ENCODE assay signal across 1 cellular context in the genomic region with DNA sequence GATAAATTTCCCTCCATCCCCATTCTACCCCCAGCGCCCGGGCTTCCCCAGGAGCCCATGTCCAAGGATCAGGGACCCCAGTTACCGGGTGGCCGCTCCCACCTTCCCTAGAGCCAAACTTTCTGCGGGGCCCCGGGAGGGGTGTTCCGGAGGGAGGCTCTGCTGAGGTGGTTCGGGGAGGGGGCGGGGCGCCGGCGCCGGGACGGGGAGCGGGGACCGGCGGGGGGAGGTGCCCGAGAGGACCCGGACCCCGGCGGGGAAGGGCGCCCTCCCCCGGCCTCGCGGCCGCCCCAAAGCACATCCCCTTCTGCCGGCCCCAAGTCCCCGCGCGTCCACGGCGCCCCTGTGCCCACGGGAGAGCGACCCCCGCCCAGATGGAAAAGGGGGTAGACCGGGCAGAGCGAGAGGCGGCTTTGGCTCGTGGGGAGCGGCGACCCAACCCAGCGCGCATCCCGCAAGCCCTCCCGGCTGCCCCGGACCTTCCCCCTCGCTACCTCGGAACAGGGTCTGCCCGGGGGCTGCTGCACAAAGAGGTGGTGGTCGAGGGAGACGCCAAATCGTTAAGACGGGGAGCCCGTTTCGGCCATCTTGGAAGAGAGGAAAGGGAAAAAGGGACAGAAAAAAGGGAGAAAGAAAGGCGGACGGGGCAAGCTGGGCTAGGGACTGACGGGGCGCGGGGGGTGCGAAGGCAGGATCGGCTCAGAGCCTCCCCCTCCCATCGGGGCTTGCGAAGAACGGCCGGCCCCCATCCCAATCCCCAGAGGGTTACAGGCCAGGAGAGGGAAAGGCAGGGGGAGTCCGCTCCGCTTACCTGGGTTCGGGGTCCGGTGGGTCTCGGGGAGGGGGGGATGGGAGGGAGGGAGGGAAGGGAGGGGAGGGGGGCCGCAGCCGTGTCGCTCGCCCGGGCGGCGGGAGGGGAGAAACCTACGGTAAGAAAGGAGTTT.
A peak's percentile ranks its signal among the peaks of the same experiment; 100 is the strongest.
TF ChIP-seq lines count a peak whose summit lies in the region.

No MANE protein-coding gene starts in this region.

TF ChIP-seq in HepG2, 621 proteins besides CTCF, POLR2A, EP300 and RAD21 (continued from another document and continues in another):
- TF ChIP-seq MIXL1 (CRISPR knock-in tag; IDR thresholded peaks at IDR 0.05), result no peak
- no peak; the same call in 1 of the 2 replicates for TF ChIP-seq ZNF232 (CRISPR knock-in tag; IDR thresholded peaks at IDR 0.05; ENCODE audit: borderline replicate concordance)
- TF ChIP-seq ZNF761 (CRISPR knock-in tag; conservative IDR thresholded peaks at IDR 0.05), result no peak
- no peak for TF ChIP-seq SMARCE1 (IDR thresholded peaks at IDR 0.05; ENCODE audit: borderline replicate concordance)
- TF ChIP-seq ZNF839 (CRISPR knock-in tag; IDR thresholded peaks at IDR 0.05; ENCODE audit: borderline replicate concordance), result no peak
- TF ChIP-seq, protein P1, sequence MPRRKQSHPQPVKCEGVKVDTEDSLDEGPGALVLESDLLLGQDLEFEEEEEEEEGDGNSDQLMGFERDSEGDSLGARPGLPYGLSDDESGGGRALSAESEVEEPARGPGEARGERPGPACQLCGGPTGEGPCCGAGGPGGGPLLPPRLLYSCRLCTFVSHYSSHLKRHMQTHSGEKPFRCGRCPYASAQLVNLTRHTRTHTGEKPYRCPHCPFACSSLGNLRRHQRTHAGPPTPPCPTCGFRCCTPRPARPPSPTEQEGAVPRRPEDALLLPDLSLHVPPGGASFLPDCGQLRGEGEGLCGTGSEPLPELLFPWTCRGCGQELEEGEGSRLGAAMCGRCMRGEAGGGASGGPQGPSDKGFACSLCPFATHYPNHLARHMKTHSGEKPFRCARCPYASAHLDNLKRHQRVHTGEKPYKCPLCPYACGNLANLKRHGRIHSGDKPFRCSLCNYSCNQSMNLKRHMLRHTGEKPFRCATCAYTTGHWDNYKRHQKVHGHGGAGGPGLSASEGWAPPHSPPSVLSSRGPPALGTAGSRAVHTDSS (CRISPR knock-in tag; conservative IDR thresholded peaks at IDR 0.05), result no peak
- TF ChIP-seq, protein P2, sequence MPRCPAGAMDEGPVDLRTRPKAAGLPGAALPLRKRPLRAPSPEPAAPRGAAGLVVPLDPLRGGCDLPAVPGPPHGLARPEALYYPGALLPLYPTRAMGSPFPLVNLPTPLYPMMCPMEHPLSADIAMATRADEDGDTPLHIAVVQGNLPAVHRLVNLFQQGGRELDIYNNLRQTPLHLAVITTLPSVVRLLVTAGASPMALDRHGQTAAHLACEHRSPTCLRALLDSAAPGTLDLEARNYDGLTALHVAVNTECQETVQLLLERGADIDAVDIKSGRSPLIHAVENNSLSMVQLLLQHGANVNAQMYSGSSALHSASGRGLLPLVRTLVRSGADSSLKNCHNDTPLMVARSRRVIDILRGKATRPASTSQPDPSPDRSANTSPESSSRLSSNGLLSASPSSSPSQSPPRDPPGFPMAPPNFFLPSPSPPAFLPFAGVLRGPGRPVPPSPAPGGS (CRISPR knock-in tag; IDR thresholded peaks at IDR 0.05), result no peak
- no peak for TF ChIP-seq SAFB2 (CRISPR knock-in tag; IDR thresholded peaks at IDR 0.05; ENCODE audit: borderline replicate concordance, low read depth)
- TF ChIP-seq ZNF788 (CRISPR knock-in tag; IDR thresholded peaks at IDR 0.05; ENCODE audit: borderline replicate concordance), result peak; percentile 65; the same call in 1 of the 2 replicates
- TF ChIP-seq MIER3 (CRISPR knock-in tag; IDR thresholded peaks at IDR 0.05; ENCODE audit: borderline replicate concordance), result 0 out of 2 replicates have a peak, but pooled peaks have one; percentile 32
- TF ChIP-seq, protein P3, sequence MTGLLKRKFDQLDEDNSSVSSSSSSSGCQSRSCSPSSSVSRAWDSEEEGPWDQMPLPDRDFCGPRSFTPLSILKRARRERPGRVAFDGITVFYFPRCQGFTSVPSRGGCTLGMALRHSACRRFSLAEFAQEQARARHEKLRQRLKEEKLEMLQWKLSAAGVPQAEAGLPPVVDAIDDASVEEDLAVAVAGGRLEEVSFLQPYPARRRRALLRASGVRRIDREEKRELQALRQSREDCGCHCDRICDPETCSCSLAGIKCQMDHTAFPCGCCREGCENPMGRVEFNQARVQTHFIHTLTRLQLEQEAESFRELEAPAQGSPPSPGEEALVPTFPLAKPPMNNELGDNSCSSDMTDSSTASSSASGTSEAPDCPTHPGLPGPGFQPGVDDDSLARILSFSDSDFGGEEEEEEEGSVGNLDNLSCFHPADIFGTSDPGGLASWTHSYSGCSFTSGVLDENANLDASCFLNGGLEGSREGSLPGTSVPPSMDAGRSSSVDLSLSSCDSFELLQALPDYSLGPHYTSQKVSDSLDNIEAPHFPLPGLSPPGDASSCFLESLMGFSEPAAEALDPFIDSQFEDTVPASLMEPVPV (CRISPR knock-in tag; IDR thresholded peaks at IDR 0.05), result no peak
- TF ChIP-seq, protein P4, sequence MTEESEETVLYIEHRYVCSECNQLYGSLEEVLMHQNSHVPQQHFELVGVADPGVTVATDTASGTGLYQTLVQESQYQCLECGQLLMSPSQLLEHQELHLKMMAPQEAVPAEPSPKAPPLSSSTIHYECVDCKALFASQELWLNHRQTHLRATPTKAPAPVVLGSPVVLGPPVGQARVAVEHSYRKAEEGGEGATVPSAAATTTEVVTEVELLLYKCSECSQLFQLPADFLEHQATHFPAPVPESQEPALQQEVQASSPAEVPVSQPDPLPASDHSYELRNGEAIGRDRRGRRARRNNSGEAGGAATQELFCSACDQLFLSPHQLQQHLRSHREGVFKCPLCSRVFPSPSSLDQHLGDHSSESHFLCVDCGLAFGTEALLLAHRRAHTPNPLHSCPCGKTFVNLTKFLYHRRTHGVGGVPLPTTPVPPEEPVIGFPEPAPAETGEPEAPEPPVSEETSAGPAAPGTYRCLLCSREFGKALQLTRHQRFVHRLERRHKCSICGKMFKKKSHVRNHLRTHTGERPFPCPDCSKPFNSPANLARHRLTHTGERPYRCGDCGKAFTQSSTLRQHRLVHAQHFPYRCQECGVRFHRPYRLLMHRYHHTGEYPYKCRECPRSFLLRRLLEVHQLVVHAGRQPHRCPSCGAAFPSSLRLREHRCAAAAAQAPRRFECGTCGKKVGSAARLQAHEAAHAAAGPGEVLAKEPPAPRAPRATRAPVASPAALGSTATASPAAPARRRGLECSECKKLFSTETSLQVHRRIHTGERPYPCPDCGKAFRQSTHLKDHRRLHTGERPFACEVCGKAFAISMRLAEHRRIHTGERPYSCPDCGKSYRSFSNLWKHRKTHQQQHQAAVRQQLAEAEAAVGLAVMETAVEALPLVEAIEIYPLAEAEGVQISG (CRISPR knock-in tag; IDR thresholded peaks at IDR 0.05), result peak; percentile 42; the same call in 1 of the 2 replicates
- TF ChIP-seq ZBTB38 (CRISPR knock-in tag; IDR thresholded peaks at IDR 0.05), result peak; percentile 24; the same call in 1 of the 2 replicates
- TF ChIP-seq, protein P5, sequence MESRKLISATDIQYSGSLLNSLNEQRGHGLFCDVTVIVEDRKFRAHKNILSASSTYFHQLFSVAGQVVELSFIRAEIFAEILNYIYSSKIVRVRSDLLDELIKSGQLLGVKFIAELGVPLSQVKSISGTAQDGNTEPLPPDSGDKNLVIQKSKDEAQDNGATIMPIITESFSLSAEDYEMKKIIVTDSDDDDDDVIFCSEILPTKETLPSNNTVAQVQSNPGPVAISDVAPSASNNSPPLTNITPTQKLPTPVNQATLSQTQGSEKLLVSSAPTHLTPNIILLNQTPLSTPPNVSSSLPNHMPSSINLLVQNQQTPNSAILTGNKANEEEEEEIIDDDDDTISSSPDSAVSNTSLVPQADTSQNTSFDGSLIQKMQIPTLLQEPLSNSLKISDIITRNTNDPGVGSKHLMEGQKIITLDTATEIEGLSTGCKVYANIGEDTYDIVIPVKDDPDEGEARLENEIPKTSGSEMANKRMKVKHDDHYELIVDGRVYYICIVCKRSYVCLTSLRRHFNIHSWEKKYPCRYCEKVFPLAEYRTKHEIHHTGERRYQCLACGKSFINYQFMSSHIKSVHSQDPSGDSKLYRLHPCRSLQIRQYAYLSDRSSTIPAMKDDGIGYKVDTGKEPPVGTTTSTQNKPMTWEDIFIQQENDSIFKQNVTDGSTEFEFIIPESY (CRISPR knock-in tag; IDR thresholded peaks at IDR 0.05), result no peak
- TF ChIP-seq NKX3-1 (CRISPR knock-in tag; IDR thresholded peaks at IDR 0.05), result no peak
- TF ChIP-seq MEIS1 (CRISPR knock-in tag; IDR thresholded peaks at IDR 0.05; ENCODE audit: borderline replicate concordance), result peak; percentile 18; the same call in 1 of the 2 replicates
- TF ChIP-seq, protein P6, sequence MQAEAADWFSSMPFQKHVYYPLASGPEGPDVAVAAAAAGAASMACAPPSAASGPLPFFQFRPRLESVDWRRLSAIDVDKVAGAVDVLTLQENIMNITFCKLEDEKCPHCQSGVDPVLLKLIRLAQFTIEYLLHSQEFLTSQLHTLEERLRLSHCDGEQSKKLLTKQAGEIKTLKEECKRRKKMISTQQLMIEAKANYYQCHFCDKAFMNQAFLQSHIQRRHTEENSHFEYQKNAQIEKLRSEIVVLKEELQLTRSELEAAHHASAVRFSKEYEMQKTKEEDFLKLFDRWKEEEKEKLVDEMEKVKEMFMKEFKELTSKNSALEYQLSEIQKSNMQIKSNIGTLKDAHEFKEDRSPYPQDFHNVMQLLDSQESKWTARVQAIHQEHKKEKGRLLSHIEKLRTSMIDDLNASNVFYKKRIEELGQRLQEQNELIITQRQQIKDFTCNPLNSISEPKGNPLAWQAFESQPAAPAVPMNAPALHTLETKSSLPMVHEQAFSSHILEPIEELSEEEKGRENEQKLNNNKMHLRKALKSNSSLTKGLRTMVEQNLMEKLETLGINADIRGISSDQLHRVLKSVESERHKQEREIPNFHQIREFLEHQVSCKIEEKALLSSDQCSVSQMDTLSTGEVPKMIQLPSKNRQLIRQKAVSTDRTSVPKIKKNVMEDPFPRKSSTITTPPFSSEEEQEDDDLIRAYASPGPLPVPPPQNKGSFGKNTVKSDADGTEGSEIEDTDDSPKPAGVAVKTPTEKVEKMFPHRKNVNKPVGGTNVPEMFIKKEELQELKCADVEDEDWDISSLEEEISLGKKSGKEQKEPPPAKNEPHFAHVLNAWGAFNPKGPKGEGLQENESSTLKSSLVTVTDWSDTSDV (CRISPR knock-in tag; IDR thresholded peaks at IDR 0.05), result no peak
- peak; percentile 11; the same call in 1 of the 2 replicates for TF ChIP-seq FOXK1 (CRISPR knock-in tag; IDR thresholded peaks at IDR 0.05; ENCODE audit: borderline replicate concordance, low read depth)
- TF ChIP-seq, protein P7, sequence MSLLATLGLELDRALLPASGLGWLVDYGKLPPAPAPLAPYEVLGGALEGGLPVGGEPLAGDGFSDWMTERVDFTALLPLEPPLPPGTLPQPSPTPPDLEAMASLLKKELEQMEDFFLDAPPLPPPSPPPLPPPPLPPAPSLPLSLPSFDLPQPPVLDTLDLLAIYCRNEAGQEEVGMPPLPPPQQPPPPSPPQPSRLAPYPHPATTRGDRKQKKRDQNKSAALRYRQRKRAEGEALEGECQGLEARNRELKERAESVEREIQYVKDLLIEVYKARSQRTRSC (CRISPR knock-in tag; IDR thresholded peaks at IDR 0.05; ENCODE audit: low read depth), result 0 out of 2 replicates have a peak, but pooled peaks have one; percentile 47
- no peak for TF ChIP-seq JDP2 (CRISPR knock-in tag; IDR thresholded peaks at IDR 0.05; ENCODE audit: borderline replicate concordance)
- TF ChIP-seq ZNF768 (CRISPR knock-in tag; IDR thresholded peaks at IDR 0.05), result peak; percentile 68; the same call in 1 of the 2 replicates
- TF ChIP-seq PCBP1 (IDR thresholded peaks at IDR 0.05; ENCODE audit: borderline replicate concordance, low read depth, low read length), result peak; percentile 97
- TF ChIP-seq, protein P8, sequence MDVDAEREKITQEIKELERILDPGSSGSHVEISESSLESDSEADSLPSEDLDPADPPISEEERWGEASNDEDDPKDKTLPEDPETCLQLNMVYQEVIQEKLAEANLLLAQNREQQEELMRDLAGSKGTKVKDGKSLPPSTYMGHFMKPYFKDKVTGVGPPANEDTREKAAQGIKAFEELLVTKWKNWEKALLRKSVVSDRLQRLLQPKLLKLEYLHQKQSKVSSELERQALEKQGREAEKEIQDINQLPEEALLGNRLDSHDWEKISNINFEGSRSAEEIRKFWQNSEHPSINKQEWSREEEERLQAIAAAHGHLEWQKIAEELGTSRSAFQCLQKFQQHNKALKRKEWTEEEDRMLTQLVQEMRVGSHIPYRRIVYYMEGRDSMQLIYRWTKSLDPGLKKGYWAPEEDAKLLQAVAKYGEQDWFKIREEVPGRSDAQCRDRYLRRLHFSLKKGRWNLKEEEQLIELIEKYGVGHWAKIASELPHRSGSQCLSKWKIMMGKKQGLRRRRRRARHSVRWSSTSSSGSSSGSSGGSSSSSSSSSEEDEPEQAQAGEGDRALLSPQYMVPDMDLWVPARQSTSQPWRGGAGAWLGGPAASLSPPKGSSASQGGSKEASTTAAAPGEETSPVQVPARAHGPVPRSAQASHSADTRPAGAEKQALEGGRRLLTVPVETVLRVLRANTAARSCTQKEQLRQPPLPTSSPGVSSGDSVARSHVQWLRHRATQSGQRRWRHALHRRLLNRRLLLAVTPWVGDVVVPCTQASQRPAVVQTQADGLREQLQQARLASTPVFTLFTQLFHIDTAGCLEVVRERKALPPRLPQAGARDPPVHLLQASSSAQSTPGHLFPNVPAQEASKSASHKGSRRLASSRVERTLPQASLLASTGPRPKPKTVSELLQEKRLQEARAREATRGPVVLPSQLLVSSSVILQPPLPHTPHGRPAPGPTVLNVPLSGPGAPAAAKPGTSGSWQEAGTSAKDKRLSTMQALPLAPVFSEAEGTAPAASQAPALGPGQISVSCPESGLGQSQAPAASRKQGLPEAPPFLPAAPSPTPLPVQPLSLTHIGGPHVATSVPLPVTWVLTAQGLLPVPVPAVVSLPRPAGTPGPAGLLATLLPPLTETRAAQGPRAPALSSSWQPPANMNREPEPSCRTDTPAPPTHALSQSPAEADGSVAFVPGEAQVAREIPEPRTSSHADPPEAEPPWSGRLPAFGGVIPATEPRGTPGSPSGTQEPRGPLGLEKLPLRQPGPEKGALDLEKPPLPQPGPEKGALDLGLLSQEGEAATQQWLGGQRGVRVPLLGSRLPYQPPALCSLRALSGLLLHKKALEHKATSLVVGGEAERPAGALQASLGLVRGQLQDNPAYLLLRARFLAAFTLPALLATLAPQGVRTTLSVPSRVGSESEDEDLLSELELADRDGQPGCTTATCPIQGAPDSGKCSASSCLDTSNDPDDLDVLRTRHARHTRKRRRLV (CRISPR knock-in tag; IDR thresholded peaks at IDR 0.05), result no peak
- no peak for TF ChIP-seq FIP1L1 (IDR thresholded peaks at IDR 0.05; ENCODE audit: borderline replicate concordance, insufficient read depth, low read depth, low read length)
- no peak for TF ChIP-seq PPARG (CRISPR knock-in tag; conservative IDR thresholded peaks at IDR 0.05)
- TF ChIP-seq SRY (CRISPR knock-in tag; IDR thresholded peaks at IDR 0.05), result peak; percentile 3; the same call in 1 of the 2 replicates
- TF ChIP-seq, protein P9, sequence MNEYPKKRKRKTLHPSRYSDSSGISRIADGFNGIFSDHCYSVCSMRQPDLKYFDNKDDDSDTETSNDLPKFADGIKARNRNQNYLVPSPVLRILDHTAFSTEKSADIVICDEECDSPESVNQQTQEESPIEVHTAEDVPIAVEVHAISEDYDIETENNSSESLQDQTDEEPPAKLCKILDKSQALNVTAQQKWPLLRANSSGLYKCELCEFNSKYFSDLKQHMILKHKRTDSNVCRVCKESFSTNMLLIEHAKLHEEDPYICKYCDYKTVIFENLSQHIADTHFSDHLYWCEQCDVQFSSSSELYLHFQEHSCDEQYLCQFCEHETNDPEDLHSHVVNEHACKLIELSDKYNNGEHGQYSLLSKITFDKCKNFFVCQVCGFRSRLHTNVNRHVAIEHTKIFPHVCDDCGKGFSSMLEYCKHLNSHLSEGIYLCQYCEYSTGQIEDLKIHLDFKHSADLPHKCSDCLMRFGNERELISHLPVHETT (CRISPR knock-in tag; conservative IDR thresholded peaks at IDR 0.05), result peak; percentile 70
- TF ChIP-seq ZNF20 (CRISPR knock-in tag; IDR thresholded peaks at IDR 0.05), result no peak
- 0 out of 2 replicates have a peak, but pooled peaks have one; percentile 44 for TF ChIP-seq KLF9 (CRISPR knock-in tag; IDR thresholded peaks at IDR 0.05; ENCODE audit: low read depth)
- TF ChIP-seq MAF1 (CRISPR knock-in tag; IDR thresholded peaks at IDR 0.05; ENCODE audit: borderline replicate concordance), result no peak
- no peak for TF ChIP-seq ISL2 (CRISPR knock-in tag; IDR thresholded peaks at IDR 0.05)
- no peak for TF ChIP-seq HNRNPH1 (optimal IDR thresholded peaks at IDR 0.05; ENCODE audit: low read depth, low read length)
- no peak for TF ChIP-seq ZBTB42 (CRISPR knock-in tag; IDR thresholded peaks at IDR 0.05)
